ENCODE assay signal across 11 cellular contexts in genomic region chr9:128928624-128929023, GRCh38.
"Had no signal": no experiment of that assay in that cellular context is flagged by ENCODE, and none has a peak within 500 bp of the region (broad histone marks: within the 10 kb centered on the region; RNA-seq: fewer than 3 reads in every experiment).

No MANE protein-coding gene starts in this region.

- H3K27me3 Mint-ChIP-seq: activated CD4-positive, alpha-beta T cell treated with anti-CD3 and anti-CD28 coated beads for 36 hours; activated CD8-positive, alpha-beta T cell treated with anti-CD3 and anti-CD28 coated beads for 36 hours; activated naive CD8-positive, alpha-beta T cell treated with anti-CD3 and anti-CD28 coated beads for 36 hours; T-cell had no signal

- H3K4me3 ChIP-seq: breast epithelium, coronary artery, MG63 had no signal

- H3K27me3 ChIP-seq: breast epithelium, MG63 had no signal

- H3K9me3 ChIP-seq: breast epithelium, MG63 had no signal

- H3K27ac ChIP-seq: coronary artery had no signal

- H3K9me3 Mint-ChIP-seq: activated CD8-positive, alpha-beta T cell treated with anti-CD3 and anti-CD28 coated beads for 36 hours; activated naive CD4-positive, alpha-beta T cell treated with anti-CD3 and anti-CD28 coated beads for 36 hours; activated naive CD8-positive, alpha-beta T cell treated with anti-CD3 and anti-CD28 coated beads for 36 hours; T-cell had no signal

- H3K4me3 Mint-ChIP-seq: activated CD4-positive, alpha-beta T cell treated with anti-CD3 and anti-CD28 coated beads for 36 hours; activated CD8-positive, alpha-beta T cell treated with anti-CD3 and anti-CD28 coated beads for 36 hours; activated naive CD4-positive, alpha-beta T cell treated with anti-CD3 and anti-CD28 coated beads for 36 hours; activated naive CD8-positive, alpha-beta T cell treated with anti-CD3 and anti-CD28 coated beads for 36 hours; T-cell had no signal

- H3K4me1 ChIP-seq: breast epithelium had no signal

- DNase-seq: MG63, MV-4-11, NCI-H1436 treated with DMSO at 0.1 percent for 48 hours, NCI-H510A had no signal

- H3K36me3 Mint-ChIP-seq: activated naive CD8-positive, alpha-beta T cell treated with anti-CD3 and anti-CD28 coated beads for 36 hours; T-cell had no signal

- H3K36me3 ChIP-seq: breast epithelium, MG63 had no signal

- H3K27ac Mint-ChIP-seq: activated CD8-positive, alpha-beta T cell treated with anti-CD3 and anti-CD28 coated beads for 36 hours; activated naive CD4-positive, alpha-beta T cell treated with anti-CD3 and anti-CD28 coated beads for 36 hours; activated naive CD8-positive, alpha-beta T cell treated with anti-CD3 and anti-CD28 coated beads for 36 hours had no signal
